11 cellular contexts compared by ENCODE assay signal in genomic region chr13:74966814-74967213, GRCh38.
DNase-seq lines count a peak whose midpoint lies in the region; TF ChIP-seq lines count a peak whose summit lies in the region.
"Had no signal": no experiment of that assay in that cellular context is flagged by ENCODE, and none has a peak within 500 bp of the region (broad histone marks: within the 10 kb centered on the region; RNA-seq: fewer than 3 reads in every experiment).

No MANE protein-coding gene starts in this region.

- H3K4me1 Mint-ChIP-seq in endodermal cell = peaks cover 6% of the 10 kb centered on the region

- CTCF ChIA-PET in RWPE1 (lab: Yijun Ruan, JAX) = interaction anchor here (0.5 to 0.9 kb wide), 2 partner anchors 15 to 16 kb away, joined by 3 read pairs; no protein-coding TSS in a partner anchor

- no peaks in the 10 kb centered on the region for H3K36me3 Mint-ChIP-seq in endodermal cell (ENCODE audit: low read depth)

- no peak overlapping the region for H3K4me3 Mint-ChIP-seq in endodermal cell

- TF ChIP-seq CTCF in AG10803 (conservative IDR thresholded peaks at IDR 0.05; ENCODE audit: low read length) (no peak), endodermal cell (conservative IDR thresholded peaks at IDR 0.05) (no peak), suprapubic skin (IDR thresholded peaks at IDR 0.05) (no peak), RWPE1 (conservative IDR thresholded peaks at IDR 0.05; ENCODE audit: low read depth) (no peak)

- no peak overlapping the region for H3K27ac Mint-ChIP-seq in endodermal cell

- H3K4me1 ChIP-seq in endodermal cell (ENCODE audit: control insufficient read depth, insufficient read depth, low read length) (peaks cover 7% of the 10 kb centered on the region), suprapubic skin (no peaks in the 10 kb centered on the region)

- WGBS in endodermal cell (ENCODE audit: insufficient coverage in 1 of 2, insufficient read length in 1 of 2), 2 experiments = 40 to 53% methylated on average over 2 to 3 of the region's 3 CpGs
- WGBS in suprapubic skin = 37% methylated on average over 3 of the region's 3 CpGs

- no peak overlapping the region for H3K4me3 ChIP-seq in AG10803 (ENCODE audit: low read length)
- no peak overlapping the region for H3K4me3 ChIP-seq in endodermal cell (ENCODE audit: low read length)
- no peak overlapping the region for H3K4me3 ChIP-seq in suprapubic skin

- POLR2A ChIA-PET in RWPE1 (lab: Yijun Ruan, JAX; ENCODE audit: low non-redundant PET) = no interaction called here

- no peak for TF ChIP-seq EP300 in suprapubic skin (IDR thresholded peaks at IDR 0.05)

- H3K9me3 ChIP-seq in endodermal cell (ENCODE audit: control insufficient read depth, low read length) (no peaks in the 10 kb centered on the region), suprapubic skin (no peaks in the 10 kb centered on the region)

- no peaks in the 10 kb centered on the region for H3K27me3 ChIP-seq in endodermal cell (ENCODE audit: control insufficient read depth, insufficient read depth, low read length, poor library complexity, severe bottlenecking)
- no peaks in the 10 kb centered on the region for H3K27me3 ChIP-seq in suprapubic skin

- DNase-seq in AG10803 (ENCODE audit: low read depth) = peak; percentile 40
- DNase-seq in NCI-H1417 (lab: John Stamatoyannopoulos, UW) = peak; percentile 27 to 94 (median 70)
- DNase-seq in endodermal cell = no peak
- peak; percentile 74 for DNase-seq in medulla oblongata (ENCODE audit: extremely low spot score)
- DNase-seq in suprapubic skin (ENCODE audit: low spot score in 2 of 2) = no peak
- DNase-seq in GM03348 (ENCODE audit: low spot score) = no peak
- no peak for DNase-seq in CD1c-positive myeloid dendritic cell (ENCODE audit: extremely low spot score)
- DNase-seq in RWPE1 (ENCODE audit: low spot score) = no peak
- DNase-seq: activated CD8-positive, alpha-beta memory T cell treated with anti-CD3 and anti-CD28 coated beads, Interleukin-2, amount 50 U/mL, for 4 hours; NCI-H446 treated with DMSO at 0.1 percent for 48 hours; SIG-M5 had no signal

- no peaks in the 10 kb centered on the region for H3K9me3 Mint-ChIP-seq in endodermal cell

- no peak for TF ChIP-seq POLR2A in suprapubic skin (IDR thresholded peaks at IDR 0.05)

- H3K27ac ChIP-seq in endodermal cell (ENCODE audit: low read depth, low read length) (peak overlapping the region; percentile 72), suprapubic skin (no peak overlapping the region), RWPE1 (no peak overlapping the region)

- H3K9ac ChIP-seq in endodermal cell (ENCODE audit: extremely low read depth, low read length, poor library complexity, severe bottlenecking) = no peak overlapping the region

- H3K36me3 ChIP-seq in endodermal cell (ENCODE audit: control insufficient read depth, insufficient read depth, low read length) (no peaks in the 10 kb centered on the region), suprapubic skin (no peaks in the 10 kb centered on the region)

- no peaks in the 10 kb centered on the region for H3K27me3 Mint-ChIP-seq in endodermal cell (ENCODE audit: insufficient read depth)

Comparison
In these comparisons a context has a peak if more than half of its experiments do, and no peak if none do; other contexts are left out.
1. DNase-seq: peak in AG10803 (single experiment), NCI-H1417 (3 of 3) and medulla oblongata (single experiment); none in endodermal cell (single experiment), suprapubic skin (0 of 2), GM03348 (single experiment), CD1c-positive myeloid dendritic cell (single experiment) and RWPE1 (single experiment).